In the genomic region with DNA sequence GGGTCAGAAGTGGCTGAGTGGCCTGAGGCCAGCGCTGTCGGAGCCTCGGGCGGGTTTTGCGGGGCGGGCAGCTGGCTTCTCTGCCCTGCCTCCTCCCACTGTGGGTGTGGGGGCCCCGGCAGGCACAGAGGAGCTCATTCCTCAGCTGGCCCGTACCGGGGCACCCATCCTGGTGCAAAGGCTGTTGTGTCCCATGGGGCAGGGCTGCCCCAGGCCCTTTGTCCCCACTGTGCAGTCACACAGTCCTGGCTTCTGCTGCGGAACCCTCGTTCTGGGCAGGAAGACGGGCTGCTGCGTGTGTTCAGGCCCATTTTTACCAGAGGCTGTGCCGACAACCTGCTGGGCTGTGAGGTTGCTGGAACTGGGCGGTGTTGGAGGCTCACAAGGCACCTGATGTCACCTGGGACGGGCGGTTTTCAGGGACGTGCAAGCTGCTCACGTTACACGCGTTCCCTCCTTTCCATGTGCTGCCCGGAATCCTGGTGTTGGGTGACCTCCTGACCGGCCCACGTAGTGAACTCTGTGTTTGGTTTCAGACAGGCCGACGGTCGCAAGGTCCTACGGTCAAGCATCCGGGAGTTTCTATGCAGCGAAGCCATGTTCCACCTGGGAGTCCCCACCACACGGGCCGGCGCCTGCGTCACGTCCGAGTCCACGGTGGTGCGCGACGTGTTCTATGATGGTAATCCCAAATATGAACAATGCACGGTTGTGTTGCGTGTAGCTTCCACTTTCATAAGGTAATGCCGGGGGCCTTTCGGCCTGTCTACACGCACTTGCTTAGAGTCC, we compare ENCODE assay signal across 1 cellular context.
TF ChIP-seq lines count a peak whose summit lies in the region.

No MANE protein-coding gene starts in this region.

TF ChIP-seq in IMR-90, 13 proteins besides CTCF, POLR2A, EP300 and RAD21:
- TF ChIP-seq CHD1 (IDR thresholded peaks at IDR 0.05; ENCODE audit: low read depth, low read length) = no peak
